Comparison of ENCODE assay signal across 1 cellular context in genomic region chr11:102318469-102318868, GRCh38.
TF ChIP-seq lines count a peak whose summit lies in the region.

No MANE protein-coding gene starts in this region.

TF ChIP-seq in GM12878, 131 proteins besides CTCF, POLR2A, EP300 and RAD21 (continued from another document):
- TF ChIP-seq MLLT1 (IDR thresholded peaks at IDR 0.05) (no peak; the same call in 1 of the 2 replicates), EZH2 (IDR thresholded peaks at IDR 0.05; ENCODE audit: borderline replicate concordance, control insufficient read depth, low read depth, low read length) (no peak), SPI1 (IDR thresholded peaks at IDR 0.05; ENCODE audit: borderline replicate concordance, insufficient read depth, low read depth, low read length) (peak; percentile 48; the same call in 1 of the 2 replicates), RELA (IDR thresholded peaks at IDR 0.05; ENCODE audit: borderline replicate concordance, partially characterized antibody) (no peak), CHD4 (IDR thresholded peaks at IDR 0.05) (no peak), KAT2A (conservative IDR thresholded peaks at IDR 0.05; ENCODE audit: control insufficient read depth, low read depth, low read length) (no peak), NR2C1 (IDR thresholded peaks at IDR 0.05) (no peak), BMI1 (IDR thresholded peaks at IDR 0.05; ENCODE audit: borderline replicate concordance) (no peak), NFYA (IDR thresholded peaks at IDR 0.05; ENCODE audit: borderline replicate concordance, low read depth, low read length) (no peak), ZBTB40 (IDR thresholded peaks at IDR 0.05; ENCODE audit: borderline replicate concordance) (no peak), ATF7 (IDR thresholded peaks at IDR 0.05; ENCODE audit: low read depth) (no peak), POLR2AphosphoS2 (IDR thresholded peaks at IDR 0.05; ENCODE audit: low read depth, low read length) (peak; percentile 23; the same call in 1 of the 2 replicates), TAF1 (IDR thresholded peaks at IDR 0.05; ENCODE audit: borderline replicate concordance, low read depth, low read length) (0 out of 2 replicates have a peak, but pooled peaks have one; percentile 9), POLR2AphosphoS5 (IDR thresholded peaks at IDR 0.05; ENCODE audit: low read length) (peak; percentile 77), CREM (IDR thresholded peaks at IDR 0.05; ENCODE audit: low read depth) (0 out of 2 replicates have a peak, but pooled peaks have one; percentile 2), MYB (IDR thresholded peaks at IDR 0.05; ENCODE audit: borderline replicate concordance, low read depth, low read length) (no peak), IKZF1 (conservative IDR thresholded peaks at IDR 0.05) (0 out of 2 replicates have a peak, but pooled peaks have one; percentile 10), JUND (IDR thresholded peaks at IDR 0.05; ENCODE audit: low read depth, low read length) (no peak), CBX3 (IDR thresholded peaks at IDR 0.05; ENCODE audit: borderline replicate concordance, low read depth) (no peak), SMC3 (IDR thresholded peaks at IDR 0.05; ENCODE audit: borderline replicate concordance, low read length) (0 out of 2 replicates have a peak, but pooled peaks have one; percentile 14), WRNIP1 (IDR thresholded peaks at IDR 0.05; ENCODE audit: borderline replicate concordance, low read depth, low read length) (no peak), MXI1 (IDR thresholded peaks at IDR 0.05; ENCODE audit: low read depth, low read length) (peak; percentile 68; the same call in 1 of the 2 replicates), CHD1 (IDR thresholded peaks at IDR 0.05; ENCODE audit: low read depth, low read length) (0 out of 2 replicates have a peak, but pooled peaks have one; percentile 24), E4F1 (IDR thresholded peaks at IDR 0.05; ENCODE audit: borderline replicate concordance, partially characterized antibody) (no peak), TBL1XR1 (IDR thresholded peaks at IDR 0.05; ENCODE audit: low read depth, low read length) (0 out of 2 replicates have a peak, but pooled peaks have one; percentile 46), MTA3 (IDR thresholded peaks at IDR 0.05; ENCODE audit: borderline replicate concordance, low read length) (peak; percentile 33; the same call in 1 of the 2 replicates), YY1 (IDR thresholded peaks at IDR 0.05; ENCODE audit: low read depth, low read length) (no peak), SIN3A (IDR thresholded peaks at IDR 0.05; ENCODE audit: low read depth, low read length) (no peak), ZBTB33 (IDR thresholded peaks at IDR 0.05) (no peak), ZNF207 (IDR thresholded peaks at IDR 0.05; ENCODE audit: borderline replicate concordance) (no peak), ZNF274 (IDR thresholded peaks at IDR 0.05; ENCODE audit: insufficient read depth, insufficient read length) (no peak)
